23 cellular contexts compared by ENCODE assay signal in the genomic region with DNA sequence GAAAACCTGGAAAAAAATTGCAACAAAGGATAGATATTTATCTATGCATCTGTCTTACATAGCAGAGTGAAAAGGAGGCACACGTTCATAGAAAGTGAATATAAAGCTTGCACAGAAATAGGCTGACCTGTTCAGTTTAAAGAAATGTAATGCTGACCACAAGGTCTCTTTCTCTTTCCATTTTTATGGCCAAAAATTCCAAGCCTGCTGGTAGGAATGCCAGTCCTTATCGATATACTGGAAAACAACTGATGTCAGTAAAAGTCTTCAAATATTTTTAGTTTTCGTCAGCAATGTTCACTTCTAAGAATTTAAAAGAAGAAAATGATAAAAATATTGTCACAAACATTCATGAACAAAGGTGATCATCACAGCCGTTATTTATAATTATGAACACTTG.
"Had no signal": no experiment of that assay in that cellular context is flagged by ENCODE, and none has a peak within 500 bp of the region (broad histone marks: within the 10 kb centered on the region; RNA-seq: fewer than 3 reads in every experiment).

No MANE protein-coding gene starts in this region.

- H3K27me3 ChIP-seq: Peyer's patch had no signal

- H3K27ac ChIP-seq: Peyer's patch, RWPE1, SJCRH30, WERI-Rb-1 had no signal

- H3K36me3 ChIP-seq: Peyer's patch, SJCRH30 had no signal

- H3K36me3 Mint-ChIP-seq: activated naive CD8-positive, alpha-beta T cell treated with anti-CD3 and anti-CD28 coated beads for 36 hours had no signal

- ATAC-seq: activated CD4-positive, CD25-positive, alpha-beta regulatory T cell treated with anti-CD3 and anti-CD28 coated beads, Interleukin-2, amount 50 U/mL, for 24 hours; activated CD8-positive, alpha-beta T cell treated with anti-CD3 and anti-CD28 coated beads for 36 hours; activated T-cell treated with anti-CD3 and anti-CD28 coated beads, Interleukin-2, amount 50 U/mL, for 72 hours had no signal

- H3K4me1 ChIP-seq: Peyer's patch, SJCRH30 had no signal

- H3K9me3 ChIP-seq: Peyer's patch, SJCRH30, SK-N-SH had no signal

- H3K27me3 Mint-ChIP-seq: activated naive CD8-positive, alpha-beta T cell treated with anti-CD3 and anti-CD28 coated beads for 36 hours had no signal

- H3K27ac Mint-ChIP-seq: activated CD8-positive, alpha-beta T cell treated with anti-CD3 and anti-CD28 coated beads for 36 hours; activated naive CD4-positive, alpha-beta T cell treated with anti-CD3 and anti-CD28 coated beads, Interleukin-2, amount 10 ng/mL, durations not matched to agents 7 days and 5 days; activated naive CD8-positive, alpha-beta T cell treated with anti-CD3 and anti-CD28 coated beads for 36 hours; activated T-cell treated with anti-CD3 and anti-CD28 coated beads, Interleukin-2, amount 50 U/mL, for 72 hours; activated T-helper 2 cell treated with anti-CD3 and anti-CD28 coated beads, Interferon-gamma antibody, Interleukin-2, Interleukin-4, amounts not matched to agents 10 μg/mL and 5 μg/mL and 100 μg/mL, durations not matched to agents 14 hours and 24 hours and 36 hours had no signal

- H3K9me3 Mint-ChIP-seq: activated T-helper 2 cell treated with anti-CD3 and anti-CD28 coated beads, Interferon-gamma antibody, Interleukin-2, Interleukin-4, amounts not matched to agents 10 μg/mL and 5 μg/mL and 100 μg/mL, durations not matched to agents 14 hours and 24 hours and 36 hours had no signal

- DNase-seq: activated CD4-positive, alpha-beta T cell treated with anti-CD3 and anti-CD28 coated beads for 4 hours; activated CD8-positive, alpha-beta memory T cell treated with anti-CD3 and anti-CD28 coated beads, Interleukin-2, amount 50 U/mL, for 4 hours; activated CD8-positive, alpha-beta T cell treated with anti-CD3 and anti-CD28 coated beads for 36 hours; activated naive CD4-positive, alpha-beta T cell treated with anti-CD3 and anti-CD28 coated beads, Interleukin-2, amount 10 ng/mL, durations not matched to agents 7 days and 5 days; activated naive CD8-positive, alpha-beta T cell treated with anti-CD3 and anti-CD28 coated beads for 36 hours; activated T-cell treated with anti-CD3 and anti-CD28 coated beads, Interleukin-2, amount 50 U/mL, for 72 hours; central memory CD4-positive, alpha-beta T cell; Kasumi-1; NCI-H1048; NCI-H146; NCI-H187 treated with DMSO at 0.1 percent for 48 hours; NCI-H2081 treated with DMSO at 0.1 percent for 48 hours; NCI-H446; NCI-H524; Right ventricle myocardium superior; SJCRH30; SK-N-SH; T-helper 1 cell; WERI-Rb-1 had no signal

- H3K4me2 ChIP-seq: SK-N-SH had no signal

- H3K4me3 ChIP-seq: Peyer's patch, SJCRH30 had no signal

- H3K9ac ChIP-seq: SK-N-SH had no signal

- H3K4me3 Mint-ChIP-seq: activated CD8-positive, alpha-beta T cell treated with anti-CD3 and anti-CD28 coated beads for 36 hours; activated naive CD4-positive, alpha-beta T cell treated with anti-CD3 and anti-CD28 coated beads, Interleukin-2, amount 10 ng/mL, durations not matched to agents 7 days and 5 days; activated naive CD8-positive, alpha-beta T cell treated with anti-CD3 and anti-CD28 coated beads for 36 hours; activated T-cell treated with anti-CD3 and anti-CD28 coated beads, Interleukin-2, amount 50 U/mL, for 72 hours had no signal

- H3K4me1 Mint-ChIP-seq: activated naive CD4-positive, alpha-beta T cell treated with anti-CD3 and anti-CD28 coated beads, Interleukin-2, amount 10 ng/mL, durations not matched to agents 7 days and 5 days; activated naive CD8-positive, alpha-beta T cell treated with anti-CD3 and anti-CD28 coated beads for 36 hours had no signal
